16 cellular contexts compared by ENCODE assay signal in genomic region chr10:46272863-46273415, GRCh38. TPM values are rescaled to one million over a fixed set of nuclear protein-coding genes. Genes with fewer than 3 reads are reported as not detected.
A peak's percentile ranks its signal among the peaks of the same experiment; 100 is the strongest.
DNase-seq lines count a peak whose midpoint lies in the region; ATAC-seq and TF ChIP-seq lines count a peak whose summit lies in the region.
"Had no signal": no experiment of that assay in that cellular context is flagged by ENCODE, and none has a peak within 500 bp of the region (broad histone marks: within the 10 kb centered on the region; RNA-seq: fewer than 3 reads in every experiment).

No MANE protein-coding gene starts in this region.

- H3K27ac Mint-ChIP-seq in activated CD8-positive, alpha-beta memory T cell treated with anti-CD3 and anti-CD28 coated beads, Interleukin-2, amount 10 ng/mL, durations not matched to agents 7 days and 5 days = no peak overlapping the region
- H3K27ac Mint-ChIP-seq in memory B cell = peak overlapping the region; percentile 86
- H3K27ac Mint-ChIP-seq: GM23338 had no signal

- H4K20me1 ChIP-seq in PC-3 (ENCODE audit: low read length) = no peaks in the 10 kb centered on the region

- no peaks in the 10 kb centered on the region for H3K36me3 ChIP-seq in upper lobe of right lung
- H3K36me3 ChIP-seq in PC-3 (ENCODE audit: low read depth, low read length) = no peaks in the 10 kb centered on the region
- H3K36me3 ChIP-seq: thyroid gland had no signal

- no peaks in the 10 kb centered on the region for H3K9me3 Mint-ChIP-seq in activated CD8-positive, alpha-beta memory T cell treated with anti-CD3 and anti-CD28 coated beads, Interleukin-2, amount 10 ng/mL, durations not matched to agents 7 days and 5 days (ENCODE audit: low read depth)
- no peaks in the 10 kb centered on the region for H3K9me3 Mint-ChIP-seq in memory B cell
- H3K9me3 Mint-ChIP-seq: GM23338 had no signal

- peaks cover 31% of the 10 kb centered on the region for H3K4me1 Mint-ChIP-seq in activated CD8-positive, alpha-beta memory T cell treated with anti-CD3 and anti-CD28 coated beads, Interleukin-2, amount 10 ng/mL, durations not matched to agents 7 days and 5 days
- peaks cover 15% of the 10 kb centered on the region for H3K4me1 Mint-ChIP-seq in memory B cell

- H3K4me2 ChIP-seq in PC-3 (ENCODE audit: low read length) = no peak overlapping the region
- H3K4me2 ChIP-seq: GM23338 had no signal

- no peak overlapping the region for H3K4me3 Mint-ChIP-seq in activated CD8-positive, alpha-beta memory T cell treated with anti-CD3 and anti-CD28 coated beads, Interleukin-2, amount 10 ng/mL, durations not matched to agents 7 days and 5 days
- no peak overlapping the region for H3K4me3 Mint-ChIP-seq in memory B cell
- H3K4me3 Mint-ChIP-seq: GM23338 had no signal

- ATAC-seq in activated CD8-positive, alpha-beta memory T cell treated with anti-CD3 and anti-CD28 coated beads, Interleukin-2, amount 10 ng/mL, durations not matched to agents 7 days and 5 days = no peak
- ATAC-seq in memory B cell (ENCODE audit: low read depth) = no peak
- ATAC-seq in upper lobe of right lung = peak; percentile 29
- ATAC-seq in omental fat pad (ENCODE audit: low FRiP score) = no peak
- no peak for ATAC-seq in PC-3

- peaks cover 12% of the 10 kb centered on the region for H3K27me3 Mint-ChIP-seq in activated CD8-positive, alpha-beta memory T cell treated with anti-CD3 and anti-CD28 coated beads, Interleukin-2, amount 10 ng/mL, durations not matched to agents 7 days and 5 days
- peaks cover 2% of the 10 kb centered on the region for H3K27me3 Mint-ChIP-seq in memory B cell

- H3K79me2 ChIP-seq in PC-3 (ENCODE audit: low read length) = no peaks in the 10 kb centered on the region

- H2AFZ ChIP-seq in PC-3 (ENCODE audit: low read length) = no peak overlapping the region
- H2AFZ ChIP-seq: GM23338 had no signal

- H3K9ac ChIP-seq in PC-3 (ENCODE audit: low read length) = no peak overlapping the region

- H3K9me3 ChIP-seq in upper lobe of right lung (no peaks in the 10 kb centered on the region), PC-3 (ENCODE audit: low read length) (no peaks in the 10 kb centered on the region)
- H3K9me3 ChIP-seq: thyroid gland had no signal

- no peak overlapping the region for H3K4me3 ChIP-seq in upper lobe of right lung
- no peak overlapping the region for H3K4me3 ChIP-seq in PC-3 (ENCODE audit: low read length)
- H3K4me3 ChIP-seq: GM23338, lung, thyroid gland had no signal

- H3K27me3 ChIP-seq in upper lobe of right lung (no peaks in the 10 kb centered on the region), PC-3 (ENCODE audit: low read length) (no peaks in the 10 kb centered on the region)
- H3K27me3 ChIP-seq: thyroid gland had no signal

- POLR2A ChIA-PET in PC-3 (lab: Charles Lee; ENCODE audit: unreplicated experiment) = no interaction called here

- TF ChIP-seq CTCF in upper lobe of right lung (IDR thresholded peaks at IDR 0.05) (no peak), omental fat pad (IDR thresholded peaks at IDR 0.05) (no peak), PC-3 (conservative IDR thresholded peaks at IDR 0.05; ENCODE audit: low read depth, low read length) (no peak)

- no TSS peak for BruUV-seq in PC-3 (replicated peaks; lab: Mats Ljungman, UMichigan)

- CTCF ChIA-PET in activated CD8-positive, alpha-beta memory T cell treated with anti-CD3 and anti-CD28 coated beads, Interleukin-2, amount 10 ng/mL, durations not matched to agents 7 days and 5 days (lab: Charles Lee) = interaction anchor here (1.4 kb wide), 1 partner anchor 43 kb away, joined by 4 read pairs; no protein-coding TSS in a partner anchor
- CTCF ChIA-PET in PC-3 (lab: Charles Lee) = no interaction called here

- H3K9me2 ChIP-seq in PC-3 (replicated peaks; ENCODE audit: low read length) = no peaks in the 10 kb centered on the region

- H3K27ac ChIP-seq in upper lobe of right lung (no peak overlapping the region), PC-3 (ENCODE audit: low read length) (no peak overlapping the region)
- H3K27ac ChIP-seq: thyroid gland had no signal

- H3K4me1 ChIP-seq in upper lobe of right lung (no peaks in the 10 kb centered on the region), PC-3 (ENCODE audit: insufficient read depth, low read length) (no peaks in the 10 kb centered on the region)
- H3K4me1 ChIP-seq: thyroid gland had no signal

- intact Hi-C loops in upper lobe of right lung (cut with DNase I) = no loop called here
- intact Hi-C loops in PC-3 (cut with micrococcal nuclease) = no loop called here

- DNase-seq in activated CD8-positive, alpha-beta memory T cell treated with anti-CD3 and anti-CD28 coated beads for 24 hours = peak; percentile 56
- DNase-seq in activated CD8-positive, alpha-beta memory T cell treated with anti-CD3 and anti-CD28 coated beads, Interleukin-2, amount 50 U/mL, for 4 hours = no peak
- DNase-seq in activated CD8-positive, alpha-beta memory T cell treated with anti-CD3 and anti-CD28 coated beads, Interleukin-2, amount 10 ng/mL, durations not matched to agents 7 days and 5 days = peak; percentile 29
- DNase-seq in memory B cell (ENCODE audit: low spot score in 2 of 2) = no peak
- DNase-seq in upper lobe of right lung = no peak
- DNase-seq in omental fat pad (ENCODE audit: low spot score) = no peak
- no peak for DNase-seq in PC-3
- no peak for DNase-seq in NCI-H2227 treated with DMSO at 0.1 percent for 48 hours (lab: John Stamatoyannopoulos, UW)
- DNase-seq: foreskin melanocyte, GF-D8, right cardiac atrium, thyroid gland had no signal

- H3F3A ChIP-seq in PC-3 (ENCODE audit: low read length, unreplicated experiment) = no peaks in the 10 kb centered on the region

- no peaks in the 10 kb centered on the region for H3K36me3 Mint-ChIP-seq in activated CD8-positive, alpha-beta memory T cell treated with anti-CD3 and anti-CD28 coated beads, Interleukin-2, amount 10 ng/mL, durations not matched to agents 7 days and 5 days
- no peaks in the 10 kb centered on the region for H3K36me3 Mint-ChIP-seq in memory B cell

RNA-seq across cellular contexts. Expression of gene ANTXRL, which starts 13.9 kb away (rescaled TPM):
- total RNA-seq in activated CD8-positive, alpha-beta memory T cell treated with anti-CD3 and anti-CD28 coated beads, Interleukin-2, amount 10 ng/mL, durations not matched to agents 7 days and 5 days = not detected
- total RNA-seq in upper lobe of right lung = not detected
- total RNA-seq in omental fat pad = not detected
- not detected in 2 replicates for total RNA-seq in PC-3 (2014; rRNA removed)
- total RNA-seq: GM23338, LHCN-M2, lung, NCI-H460, thyroid gland had no signal

Comparison
In these comparisons a context has a peak if more than half of its experiments do, and no peak if none do; other contexts are left out.
1. DNase-seq: peak in activated CD8-positive, alpha-beta memory T cell treated with anti-CD3 and anti-CD28 coated beads for 24 hours (single experiment) and activated CD8-positive, alpha-beta memory T cell treated with anti-CD3 and anti-CD28 coated beads, Interleukin-2, amount 10 ng/mL, durations not matched to agents 7 days and 5 days (single experiment); none in activated CD8-positive, alpha-beta memory T cell treated with anti-CD3 and anti-CD28 coated beads, Interleukin-2, amount 50 U/mL, for 4 hours (single experiment), memory B cell (0 of 2), upper lobe of right lung (single experiment), omental fat pad (single experiment), PC-3 (single experiment) and NCI-H2227 treated with DMSO at 0.1 percent for 48 hours (single experiment).